ENCODE assay signal across 8 cellular contexts in genomic region chr4:102761478-102761790, GRCh38. TPM values are rescaled to one million over a fixed set of nuclear protein-coding genes. Genes with fewer than 3 reads are reported as not detected.
DNase-seq lines count a peak whose midpoint lies in the region; ATAC-seq lines count a peak whose summit lies in the region.

No MANE protein-coding gene starts in this region.

- peak overlapping the region; percentile 81 for H3K4me2 ChIP-seq in trophoblast cell (ENCODE audit: low read length)

- H3K27me3 Mint-ChIP-seq in activated CD8-positive, alpha-beta memory T cell treated with anti-CD3 and anti-CD28 coated beads, Interleukin-2, amount 10 ng/mL, durations not matched to agents 7 days and 5 days: peaks cover 5% of the 10 kb centered on the region
- peaks cover 16% of the 10 kb centered on the region for H3K27me3 Mint-ChIP-seq in T-helper 1 cell treated with Interleukin-12 subunit alpha and Interleukin-12 subunit beta and Interleukin-4 antibody, amounts not matched to agents 30 μg/mL and 1 μg/mL, for 36 hours (ENCODE audit: low read depth)

- H3K36me3 Mint-ChIP-seq in activated CD8-positive, alpha-beta memory T cell treated with anti-CD3 and anti-CD28 coated beads, Interleukin-2, amount 10 ng/mL, durations not matched to agents 7 days and 5 days: peaks cover 10% of the 10 kb centered on the region
- H3K36me3 Mint-ChIP-seq in T-helper 1 cell treated with Interleukin-12 subunit alpha and Interleukin-12 subunit beta and Interleukin-4 antibody, amounts not matched to agents 30 μg/mL and 1 μg/mL, for 36 hours (ENCODE audit: low read depth): peaks cover 10% of the 10 kb centered on the region

- peak overlapping the region; percentile 21 for H2BK12ac ChIP-seq in trophoblast cell (ENCODE audit: low read length)

- no peaks in the 10 kb centered on the region for H3K27me3 ChIP-seq in trophoblast cell (ENCODE audit: insufficient read depth, low read length)

- peak; percentile 51 for DNase-seq in activated CD8-positive, alpha-beta memory T cell treated with anti-CD3 and anti-CD28 coated beads, Interleukin-2, amount 10 ng/mL, durations not matched to agents 7 days and 5 days
- DNase-seq in activated CD8-positive, alpha-beta memory T cell treated with anti-CD3 and anti-CD28 coated beads, Interleukin-2, amount 50 U/mL, for 48 hours: no peak
- DNase-seq in fibroblast of peridontal ligament (ENCODE audit: extremely low read depth) (peak; percentile 22), trophoblast cell (no peak), GF-D8 (lab: John Stamatoyannopoulos, UW) (no peak)

- peak overlapping the region; percentile 85 for H4K91ac ChIP-seq in trophoblast cell (ENCODE audit: low read depth, low read length)

- no peak overlapping the region for H2AK5ac ChIP-seq in trophoblast cell (ENCODE audit: low read length)

- no peak overlapping the region for H3K4ac ChIP-seq in trophoblast cell (ENCODE audit: low read depth, low read length)

- H3K4me3 Mint-ChIP-seq in activated CD8-positive, alpha-beta memory T cell treated with anti-CD3 and anti-CD28 coated beads, Interleukin-2, amount 10 ng/mL, durations not matched to agents 7 days and 5 days: peak overlapping the region; percentile 88
- peak overlapping the region; percentile 93 for H3K4me3 Mint-ChIP-seq in T-helper 1 cell treated with Interleukin-12 subunit alpha and Interleukin-12 subunit beta and Interleukin-4 antibody, amounts not matched to agents 30 μg/mL and 1 μg/mL, for 36 hours

- no peak for ATAC-seq in activated CD8-positive, alpha-beta memory T cell treated with anti-CD3 and anti-CD28 coated beads, Interleukin-2, amount 10 ng/mL, durations not matched to agents 7 days and 5 days
- ATAC-seq in HG02588 (IDR thresholded peaks at IDR 0.05; ENCODE audit: unreplicated experiment) (no peak), HG02938 (IDR thresholded peaks at IDR 0.05; ENCODE audit: unreplicated experiment) (no peak)

- CTCF ChIA-PET in activated CD8-positive, alpha-beta memory T cell treated with anti-CD3 and anti-CD28 coated beads, Interleukin-2, amount 10 ng/mL, durations not matched to agents 7 days and 5 days (lab: Charles Lee): interaction anchor here (1.3 kb wide), 2 partner anchors 134 to 330 kb away, joined by 3 read pairs; no protein-coding TSS in a partner anchor

- peak overlapping the region; percentile 71 for H2AFZ ChIP-seq in trophoblast cell (ENCODE audit: insufficient read depth, low read length, poor library complexity)

- no peaks in the 10 kb centered on the region for H3K9me3 ChIP-seq in trophoblast cell (ENCODE audit: insufficient read depth, low read depth, low read length)

- H4K12ac ChIP-seq in trophoblast cell (ENCODE audit: low read depth, low read length): peak overlapping the region; percentile 21

- H4K8ac ChIP-seq in trophoblast cell (ENCODE audit: low read depth, low read length): peak overlapping the region; percentile 63

- no peak overlapping the region for H2BK5ac ChIP-seq in trophoblast cell (ENCODE audit: low read depth, low read length, poor library complexity)

- H2BK120ac ChIP-seq in trophoblast cell (ENCODE audit: insufficient read depth, low read length, poor library complexity): peak overlapping the region; percentile 48

- no peaks in the 10 kb centered on the region for H3K9me3 Mint-ChIP-seq in activated CD8-positive, alpha-beta memory T cell treated with anti-CD3 and anti-CD28 coated beads, Interleukin-2, amount 10 ng/mL, durations not matched to agents 7 days and 5 days (ENCODE audit: low read depth)
- H3K9me3 Mint-ChIP-seq in T-helper 1 cell treated with Interleukin-12 subunit alpha and Interleukin-12 subunit beta and Interleukin-4 antibody, amounts not matched to agents 30 μg/mL and 1 μg/mL, for 36 hours: no peaks in the 10 kb centered on the region

- peaks cover 21% of the 10 kb centered on the region for H3K79me2 ChIP-seq in trophoblast cell (ENCODE audit: control insufficient read depth, insufficient read depth, low read length, poor library complexity)

- no CpG with 5 or more reads among the region's 9 CpGs for WGBS in trophoblast cell (ENCODE audit: extremely low coverage, insufficient coverage, insufficient read length)

- peak overlapping the region; percentile 9 for H3K23ac ChIP-seq in trophoblast cell (ENCODE audit: low read length)

- peak overlapping the region; percentile 59 for H3K14ac ChIP-seq in trophoblast cell (ENCODE audit: low read length)

- peaks cover 15% of the 10 kb centered on the region for H3K79me1 ChIP-seq in trophoblast cell (ENCODE audit: low read length)

- peak overlapping the region; percentile 48 for H3K9ac ChIP-seq in trophoblast cell (ENCODE audit: low read length)

- peaks cover 24% of the 10 kb centered on the region for H3K4me1 Mint-ChIP-seq in activated CD8-positive, alpha-beta memory T cell treated with anti-CD3 and anti-CD28 coated beads, Interleukin-2, amount 10 ng/mL, durations not matched to agents 7 days and 5 days
- peaks cover 31% of the 10 kb centered on the region for H3K4me1 Mint-ChIP-seq in T-helper 1 cell treated with Interleukin-12 subunit alpha and Interleukin-12 subunit beta and Interleukin-4 antibody, amounts not matched to agents 30 μg/mL and 1 μg/mL, for 36 hours (ENCODE audit: low read depth)

- no peaks in the 10 kb centered on the region for H3K36me3 ChIP-seq in trophoblast cell (ENCODE audit: control insufficient read depth in 1 of 2, insufficient read depth in 2 of 2, low read length in 2 of 2)

- H3K4me3 ChIP-seq in trophoblast cell (ENCODE audit: low read depth, low read length): peak overlapping the region; percentile 88

- H3K18ac ChIP-seq in trophoblast cell (ENCODE audit: low read length): peak overlapping the region; percentile 34

- peak overlapping the region; percentile 77 for H3K27ac Mint-ChIP-seq in activated CD8-positive, alpha-beta memory T cell treated with anti-CD3 and anti-CD28 coated beads, Interleukin-2, amount 10 ng/mL, durations not matched to agents 7 days and 5 days
- peak overlapping the region; percentile 71 for H3K27ac Mint-ChIP-seq in T-helper 1 cell treated with Interleukin-12 subunit alpha and Interleukin-12 subunit beta and Interleukin-4 antibody, amounts not matched to agents 30 μg/mL and 1 μg/mL, for 36 hours

- no peak overlapping the region for H3K27ac ChIP-seq in trophoblast cell (ENCODE audit: low read depth, low read length)

- peaks cover 4 to 7% of the 10 kb centered on the region in 2 experiments for H3K4me1 ChIP-seq in trophoblast cell (ENCODE audit: control insufficient read depth in 1 of 2, insufficient read depth in 2 of 2, low read length in 2 of 2)

RNA-seq across cellular contexts. Expression of gene MANBA, which starts 0.7 kb away (rescaled TPM):
- total RNA-seq in activated CD8-positive, alpha-beta memory T cell treated with anti-CD3 and anti-CD28 coated beads, Interleukin-2, amount 10 ng/mL, durations not matched to agents 7 days and 5 days: 10 to 100 TPM; 12.1 to 16.5 TPM
- polyA plus RNA-seq in trophoblast cell (2013): 113 and 115 TPM in 2 replicates

Comparison
In these comparisons a context has a peak if more than half of its experiments do, and no peak if none do; other contexts are left out.
1. DNase-seq: peak in activated CD8-positive, alpha-beta memory T cell treated with anti-CD3 and anti-CD28 coated beads, Interleukin-2, amount 10 ng/mL, durations not matched to agents 7 days and 5 days (single experiment) and fibroblast of peridontal ligament (single experiment); none in activated CD8-positive, alpha-beta memory T cell treated with anti-CD3 and anti-CD28 coated beads, Interleukin-2, amount 50 U/mL, for 48 hours (single experiment), trophoblast cell (0 of 2) and GF-D8 (single experiment).